In genomic region chr16:82152192-82152591, GRCh38 we compare ENCODE assay signal across 12 cellular contexts. TPM values are rescaled to one million over a fixed set of nuclear protein-coding genes. Genes with fewer than 3 reads are reported as not detected.
DNase-seq lines count a peak whose midpoint lies in the region; ATAC-seq and TF ChIP-seq lines count a peak whose summit lies in the region.
"Had no signal": no experiment of that assay in that cellular context is flagged by ENCODE, and none has a peak within 500 bp of the region (broad histone marks: within the 10 kb centered on the region; RNA-seq: fewer than 3 reads in every experiment).

No MANE protein-coding gene starts in this region.

- H3K4me3 ChIP-seq in Caco-2 (ENCODE audit: low read depth, low read length) (no peak overlapping the region), PC-3 (ENCODE audit: low read length) (no peak overlapping the region), endodermal cell (ENCODE audit: low read length) (no peak overlapping the region)

- H3K36me3 Mint-ChIP-seq in Caco-2 (ENCODE audit: insufficient read depth, unreplicated experiment) (peaks cover 57% of the 10 kb centered on the region), endodermal cell (ENCODE audit: low read depth) (peaks cover 62% of the 10 kb centered on the region), mesothelial cell of epicardium (peaks cover 49% of the 10 kb centered on the region)

- no TSS peak for BruUV-seq in Caco-2 (replicated peaks; lab: Mats Ljungman, UMichigan)
- no TSS peak for BruUV-seq in PC-3 (replicated peaks; lab: Mats Ljungman, UMichigan)

- H3K4me3 Mint-ChIP-seq in Caco-2 (ENCODE audit: unreplicated experiment) (no peak overlapping the region), endodermal cell (no peak overlapping the region), mesothelial cell of epicardium (no peak overlapping the region)
- H3K4me3 Mint-ChIP-seq: CD4-positive, alpha-beta T cell had no signal

- H3K27ac Mint-ChIP-seq in Caco-2 (ENCODE audit: unreplicated experiment): peak overlapping the region; percentile 65
- peak overlapping the region; percentile 4 for H3K27ac Mint-ChIP-seq in endodermal cell
- H3K27ac Mint-ChIP-seq in mesothelial cell of epicardium: peak overlapping the region; percentile 44
- H3K27ac Mint-ChIP-seq: CD4-positive, alpha-beta T cell had no signal

- H3K4me2 ChIP-seq in PC-3 (ENCODE audit: low read length): no peak overlapping the region

- POLR2A ChIA-PET in Caco-2 (lab: Charles Lee): no interaction called here
- POLR2A ChIA-PET in PC-3 (lab: Charles Lee; ENCODE audit: unreplicated experiment): interaction anchor here (0.6 kb wide), 1 partner anchor 28 kb away, joined by 5 read pairs; no protein-coding TSS in a partner anchor

- no peak for TF ChIP-seq CTCF in Caco-2 (IDR thresholded peaks at IDR 0.05; ENCODE audit: insufficient read depth in 1 of 2, low read depth in 1 of 2, low read length in 1 of 2, severe bottlenecking in 1 of 2, unreplicated experiment in 1 of 2)
- no peak for TF ChIP-seq CTCF in PC-3 (conservative IDR thresholded peaks at IDR 0.05; ENCODE audit: low read depth, low read length)
- TF ChIP-seq CTCF in endodermal cell (conservative IDR thresholded peaks at IDR 0.05): no peak
- TF ChIP-seq CTCF in mesothelial cell of epicardium (IDR thresholded peaks at IDR 0.05; ENCODE audit: unreplicated experiment): no peak

- H3K36me3 ChIP-seq in Caco-2 (ENCODE audit: control insufficient read depth, insufficient read depth, low read length) (no peaks in the 10 kb centered on the region), PC-3 (ENCODE audit: low read depth, low read length) (peaks cover 8% of the 10 kb centered on the region; the same call in 1 of the 2 replicates), endodermal cell (ENCODE audit: control insufficient read depth, insufficient read depth, low read length) (peaks cover 84% of the 10 kb centered on the region)

- ATAC-seq in PC-3 (no peak), GM18861 (IDR thresholded peaks at IDR 0.05; ENCODE audit: unreplicated experiment) (no peak), GM19351 (IDR thresholded peaks at IDR 0.05; ENCODE audit: unreplicated experiment) (no peak), HG03521 (IDR thresholded peaks at IDR 0.05; ENCODE audit: unreplicated experiment) (no peak)

- peaks cover 5% of the 10 kb centered on the region; the same call in 1 of the 2 replicates for H3K9me3 ChIP-seq in Caco-2
- no peaks in the 10 kb centered on the region for H3K9me3 ChIP-seq in PC-3 (ENCODE audit: low read length)
- H3K9me3 ChIP-seq in endodermal cell (ENCODE audit: control insufficient read depth, low read length): peaks cover 10% of the 10 kb centered on the region

- intact Hi-C loops in Caco-2 (cut with micrococcal nuclease; ENCODE audit: unreplicated experiment): loop anchor here (5.0 kb wide), 1 partner anchor 95 kb away; no protein-coding TSS in a partner anchor
- intact Hi-C loops in PC-3 (cut with micrococcal nuclease): no loop called here

- no peaks in the 10 kb centered on the region for H3F3A ChIP-seq in PC-3 (ENCODE audit: low read length, unreplicated experiment)

- CTCF ChIA-PET in Caco-2 (lab: Charles Lee): interaction anchor here (1.0 kb wide), 1 partner anchor 78 kb away, joined by 4 read pairs; no protein-coding TSS in a partner anchor
- CTCF ChIA-PET in PC-3 (lab: Charles Lee): no interaction called here

- no peaks in the 10 kb centered on the region for H3K27me3 Mint-ChIP-seq in Caco-2 (ENCODE audit: insufficient read depth, unreplicated experiment)
- H3K27me3 Mint-ChIP-seq in endodermal cell (ENCODE audit: insufficient read depth): no peaks in the 10 kb centered on the region
- no peaks in the 10 kb centered on the region for H3K27me3 Mint-ChIP-seq in mesothelial cell of epicardium (ENCODE audit: low read depth)
- H3K27me3 Mint-ChIP-seq: CD4-positive, alpha-beta T cell had no signal

- H3K27ac ChIP-seq in PC-3 (ENCODE audit: low read length) (0 out of 2 replicates have a peak overlapping the region, but pooled peaks have one; percentile 22), endodermal cell (ENCODE audit: low read depth, low read length) (no peak overlapping the region)

- H4K20me1 ChIP-seq in PC-3 (ENCODE audit: low read length): peaks cover 6% of the 10 kb centered on the region; the same call in 1 of the 2 replicates

- H3K9ac ChIP-seq in PC-3 (ENCODE audit: low read length) (no peak overlapping the region), endodermal cell (ENCODE audit: extremely low read depth, low read length, poor library complexity, severe bottlenecking) (no peak overlapping the region)

- H3K9me3 Mint-ChIP-seq in Caco-2 (ENCODE audit: unreplicated experiment) (no peaks in the 10 kb centered on the region), endodermal cell (peaks cover 4% of the 10 kb centered on the region), mesothelial cell of epicardium (peaks cover 10% of the 10 kb centered on the region)

- H3K27me3 ChIP-seq in Caco-2 (replicated peaks; ENCODE audit: control insufficient read depth, insufficient read depth, low read length) (no peaks in the 10 kb centered on the region), PC-3 (ENCODE audit: low read length) (no peaks in the 10 kb centered on the region), endodermal cell (ENCODE audit: control insufficient read depth, insufficient read depth, low read length, poor library complexity, severe bottlenecking) (no peaks in the 10 kb centered on the region)

- H2AFZ ChIP-seq in PC-3 (ENCODE audit: low read length): no peak overlapping the region

- peaks cover 13% of the 10 kb centered on the region for H3K79me2 ChIP-seq in PC-3 (ENCODE audit: low read length)

- H3K4me1 Mint-ChIP-seq in Caco-2 (ENCODE audit: low read depth, unreplicated experiment) (peaks cover 16% of the 10 kb centered on the region), endodermal cell (peaks cover 12% of the 10 kb centered on the region), mesothelial cell of epicardium (peaks cover 8% of the 10 kb centered on the region)

- H3K9me2 ChIP-seq in PC-3 (replicated peaks; ENCODE audit: low read length): no peaks in the 10 kb centered on the region

- DNase-seq in Caco-2 (no peak), PC-3 (no peak), endodermal cell (no peak), mesothelial cell of epicardium (ENCODE audit: low spot score in 2 of 2, unreplicated experiment in 2 of 2) (no peak), mucosa of gallbladder (ENCODE audit: low spot score) (no peak)
- DNase-seq: CD4-positive, alpha-beta T cell; GOT3; NCI-H187; NCI-H345 had no signal

- peaks cover 13% of the 10 kb centered on the region for H3K4me1 ChIP-seq in Caco-2
- peaks cover 14% of the 10 kb centered on the region for H3K4me1 ChIP-seq in PC-3 (ENCODE audit: insufficient read depth, low read length)
- peaks cover 7% of the 10 kb centered on the region for H3K4me1 ChIP-seq in endodermal cell (ENCODE audit: control insufficient read depth, insufficient read depth, low read length)

- 90 to 91% methylated on average over 2 of the region's 2 CpGs for WGBS in endodermal cell (ENCODE audit: insufficient coverage in 1 of 2, insufficient read length in 1 of 2), 2 experiments

RNA-seq across cellular contexts. Expression of gene MPHOSPH6, which starts 17.8 kb away (rescaled TPM):
- total RNA-seq in Caco-2 (2022) (41.9 and 42.3 TPM in 2 replicates), PC-3 (2014; rRNA removed) (23.5 and 28.9 TPM in 2 replicates), endodermal cell (10 to 100 TPM; 38.6 to 39.1 TPM), mesothelial cell of epicardium (32.2 to 34.8 TPM (median 34.4 TPM) in 3 replicates), mucosa of gallbladder (14.4 TPM)
- polyA plus RNA-seq in endodermal cell (2013, experiment 1 of 2): 51.0 TPM
- 53.9 TPM for polyA plus RNA-seq in endodermal cell (2013, experiment 2 of 2)

Comparison
In these comparisons a context has a peak if more than half of its experiments do, and no peak if none do; other contexts are left out.
1. H3K27ac Mint-ChIP-seq: peak in every context shown above with its lines; median percentile 65 in Caco-2; 44 in mesothelial cell of epicardium; 4 in endodermal cell.